Comparison of ENCODE assay signal across 27 cellular contexts in the genomic region with DNA sequence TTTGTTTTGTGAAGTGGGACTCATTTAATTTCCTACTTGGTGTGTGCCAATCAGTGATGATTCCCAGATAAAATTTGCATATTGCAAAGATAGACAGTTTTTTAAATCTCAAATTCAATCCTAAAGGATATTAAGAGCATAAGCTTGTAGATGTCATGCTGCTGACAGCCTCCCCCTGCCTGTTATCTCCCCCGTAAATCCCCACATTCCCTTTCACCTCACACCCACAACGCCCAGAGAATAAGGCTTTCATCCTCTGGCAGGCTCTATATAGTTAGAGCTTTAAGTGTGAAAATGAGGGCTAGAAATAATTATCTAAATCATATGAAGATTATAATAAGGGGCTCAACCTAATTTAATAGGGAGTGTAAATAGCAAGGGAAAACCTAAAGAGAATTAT.
"Had no signal": no experiment of that assay in that cellular context is flagged by ENCODE, and none has a peak within 500 bp of the region (broad histone marks: within the 10 kb centered on the region; RNA-seq: fewer than 3 reads in every experiment).

No MANE protein-coding gene starts in this region.

- H3K27ac Mint-ChIP-seq: stimulated activated effector memory CD8-positive, alpha-beta T cell treated with anti-CD3 and anti-CD28 coated beads, Interleukin-12 subunit alpha, Interleukin-12 subunit beta, amount 100 ng/mL, for 72 hours; stimulated activated memory B cell treated with anti-CD40 and anti-IgM and Interleukin-4, amounts not matched to agents 10 μg/mL and 1 μg/mL and 100 μg/mL, for 72 hours; stimulated activated naive B cell treated with anti-CD40 and anti-IgM and Interleukin-4, amounts not matched to agents 10 μg/mL and 1 μg/mL and 100 μg/mL, for 72 hours; stimulated activated naive CD8-positive, alpha-beta T cell treated with anti-CD3 and anti-CD28 coated beads, Interleukin-15, amount 100 ng/mL, for 72 hours; stimulated activated naive CD8-positive, alpha-beta T cell treated with anti-CD3 and anti-CD28 coated beads, Interleukin-15, Interleukin-2, amounts not matched to agents 100 ng/mL and 50 ng/mL, for 24 hours; type B pancreatic cell had no signal

- H3K4me1 Mint-ChIP-seq: stimulated activated effector memory CD8-positive, alpha-beta T cell treated with anti-CD3 and anti-CD28 coated beads, Interleukin-12 subunit alpha, Interleukin-12 subunit beta, amount 100 ng/mL, for 72 hours; stimulated activated memory B cell treated with anti-CD40 and anti-IgM and Interleukin-4, amounts not matched to agents 10 μg/mL and 1 μg/mL and 100 μg/mL, for 72 hours; stimulated activated naive CD8-positive, alpha-beta T cell treated with anti-CD3 and anti-CD28 coated beads, Interleukin-15, amount 100 ng/mL, for 72 hours had no signal

- H3K27me3 ChIP-seq: stomach, suprapubic skin, testis, thyroid gland, tibial artery, transverse colon, upper lobe of left lung, upper lobe of right lung, uterus, vagina had no signal

- H3K36me3 Mint-ChIP-seq: stimulated activated effector memory CD8-positive, alpha-beta T cell treated with anti-CD3 and anti-CD28 coated beads, Interleukin-12 subunit alpha, Interleukin-12 subunit beta, amount 100 ng/mL, for 72 hours; stimulated activated memory B cell treated with anti-CD40 and anti-IgM and Interleukin-4, amounts not matched to agents 10 μg/mL and 1 μg/mL and 100 μg/mL, for 72 hours; stimulated activated naive B cell treated with anti-CD40 and anti-IgM and Interleukin-4, amounts not matched to agents 10 μg/mL and 1 μg/mL and 100 μg/mL, for 72 hours; type B pancreatic cell had no signal

- H3K27ac ChIP-seq: stomach, suprapubic skin, testis, thoracic aorta, thyroid gland, tibial artery, transverse colon, upper lobe of left lung, upper lobe of right lung, uterus, vagina had no signal

- DNase-seq: stimulated activated CD4-positive, alpha-beta T cell treated with anti-CD3 and anti-CD28 coated beads, Interleukin-2, amount 100 ng/mL, for 48 hours; stimulated activated CD4-positive, alpha-beta T cell treated with anti-CD3 and anti-CD28 coated beads, Interleukin-4, amount 100 ng/mL, for 1 hour; stimulated activated CD4-positive, alpha-beta T cell treated with anti-CD3 and anti-CD28 coated beads, Interleukin-4, amount 100 ng/mL, for 24 hours; stimulated activated CD4-positive, alpha-beta T cell treated with anti-CD3 and anti-CD28 coated beads, Interleukin-4, amount 100 ng/mL, for 4 hours; stimulated activated CD8-positive, alpha-beta memory T cell treated with anti-CD3 and anti-CD28 coated beads, Interleukin-4, amount 100 ng/mL, for 48 hours; stimulated activated naive B cell treated with anti-CD40 and anti-IgM and Interleukin-4, amounts not matched to agents 10 μg/mL and 1 μg/mL and 100 μg/mL, for 72 hours; stimulated activated naive CD4-positive, alpha-beta T cell; stimulated activated naive CD4-positive, alpha-beta T cell treated with Interleukin-2 at 50 U/mL for 16 hours; stimulated activated naive CD8-positive, alpha-beta T cell treated with anti-CD3 and anti-CD28 coated beads, Interleukin-15, amount 100 ng/mL, for 72 hours; stimulated activated naive CD8-positive, alpha-beta T cell treated with anti-CD3 and anti-CD28 coated beads, Interleukin-15, Interleukin-2, amounts not matched to agents 100 U/mL and 50 U/mL, for 24 hours; stomach; substantia nigra; testis; thyroid gland; tibial artery; transverse colon; trophoblast cell; upper lobe of left lung; upper lobe of right lung; uterus had no signal

- H3K4me3 Mint-ChIP-seq: stimulated activated effector memory CD8-positive, alpha-beta T cell treated with anti-CD3 and anti-CD28 coated beads, Interleukin-12 subunit alpha, Interleukin-12 subunit beta, amount 100 ng/mL, for 72 hours; stimulated activated memory B cell treated with anti-CD40 and anti-IgM and Interleukin-4, amounts not matched to agents 10 μg/mL and 1 μg/mL and 100 μg/mL, for 72 hours; stimulated activated naive B cell treated with anti-CD40 and anti-IgM and Interleukin-4, amounts not matched to agents 10 μg/mL and 1 μg/mL and 100 μg/mL, for 72 hours; stimulated activated naive CD8-positive, alpha-beta T cell treated with anti-CD3 and anti-CD28 coated beads, Interleukin-15, amount 100 ng/mL, for 72 hours; stimulated activated naive CD8-positive, alpha-beta T cell treated with anti-CD3 and anti-CD28 coated beads, Interleukin-15, Interleukin-2, amounts not matched to agents 100 ng/mL and 50 ng/mL, for 24 hours; type B pancreatic cell had no signal

- H3K4me1 ChIP-seq: stomach, suprapubic skin, testis, tibial artery, transverse colon, upper lobe of left lung, upper lobe of right lung, uterus, vagina had no signal

- H3K4me3 ChIP-seq: stomach, suprapubic skin, testis, thoracic aorta, thyroid gland, tibial artery, transverse colon, upper lobe of left lung, upper lobe of right lung, uterus, vagina had no signal

- H3K9me3 ChIP-seq: stomach, suprapubic skin, testis, thoracic aorta, thyroid gland, tibial artery, transverse colon, upper lobe of left lung, upper lobe of right lung, uterus, vagina had no signal

- H3K9me3 Mint-ChIP-seq: stimulated activated effector memory CD8-positive, alpha-beta T cell treated with anti-CD3 and anti-CD28 coated beads, Interleukin-12 subunit alpha, Interleukin-12 subunit beta, amount 100 ng/mL, for 72 hours; stimulated activated memory B cell treated with anti-CD40 and anti-IgM and Interleukin-4, amounts not matched to agents 10 μg/mL and 1 μg/mL and 100 μg/mL, for 72 hours; stimulated activated naive B cell treated with anti-CD40 and anti-IgM and Interleukin-4, amounts not matched to agents 10 μg/mL and 1 μg/mL and 100 μg/mL, for 72 hours; stimulated activated naive CD8-positive, alpha-beta T cell treated with anti-CD3 and anti-CD28 coated beads, Interleukin-15, amount 100 ng/mL, for 72 hours; stimulated activated naive CD8-positive, alpha-beta T cell treated with anti-CD3 and anti-CD28 coated beads, Interleukin-15, Interleukin-2, amounts not matched to agents 100 ng/mL and 50 ng/mL, for 24 hours; type B pancreatic cell had no signal

- H3K36me3 ChIP-seq: stomach, suprapubic skin, thoracic aorta, thyroid gland, tibial artery, transverse colon, upper lobe of left lung, upper lobe of right lung, uterus, vagina had no signal

- H3K27me3 Mint-ChIP-seq: stimulated activated memory B cell treated with anti-CD40 and anti-IgM and Interleukin-4, amounts not matched to agents 10 μg/mL and 1 μg/mL and 100 μg/mL, for 72 hours; stimulated activated naive B cell treated with anti-CD40 and anti-IgM and Interleukin-4, amounts not matched to agents 10 μg/mL and 1 μg/mL and 100 μg/mL, for 72 hours; stimulated activated naive CD8-positive, alpha-beta T cell treated with anti-CD3 and anti-CD28 coated beads, Interleukin-15, amount 100 ng/mL, for 72 hours; stimulated activated naive CD8-positive, alpha-beta T cell treated with anti-CD3 and anti-CD28 coated beads, Interleukin-15, Interleukin-2, amounts not matched to agents 100 ng/mL and 50 ng/mL, for 24 hours had no signal
